15 cellular contexts compared by ENCODE assay signal in genomic region chr10:11578802-11579255, GRCh38. TPM values are rescaled to one million over a fixed set of nuclear protein-coding genes. Genes with fewer than 3 reads are reported as not detected.
DNase-seq lines count a peak whose midpoint lies in the region; ATAC-seq and TF ChIP-seq lines count a peak whose summit lies in the region.
"Had no signal": no experiment of that assay in that cellular context is flagged by ENCODE, and none has a peak within 500 bp of the region (broad histone marks: within the 10 kb centered on the region; RNA-seq: fewer than 3 reads in every experiment).

No MANE protein-coding gene starts in this region.

- peaks cover 3% of the 10 kb centered on the region for H3K36me3 ChIP-seq in endodermal cell (ENCODE audit: control insufficient read depth, insufficient read depth, low read length)
- H3K36me3 ChIP-seq: colonic mucosa had no signal

- H3K27me3 ChIP-seq in endodermal cell (ENCODE audit: control insufficient read depth, insufficient read depth, low read length, poor library complexity, severe bottlenecking): no peaks in the 10 kb centered on the region
- H3K27me3 ChIP-seq: colonic mucosa had no signal

- no peak overlapping the region for H3K4me3 ChIP-seq in endodermal cell (ENCODE audit: low read length)
- H3K4me3 ChIP-seq: colonic mucosa, GM23338 had no signal

- ATAC-seq in GM18502 (IDR thresholded peaks at IDR 0.05; ENCODE audit: poor library complexity, unreplicated experiment) (peak; percentile 54), GM21423 (IDR thresholded peaks at IDR 0.05; ENCODE audit: unreplicated experiment) (peak; percentile 54), HG03575 (IDR thresholded peaks at IDR 0.05; ENCODE audit: extremely low read depth, insufficient number of reproducible peaks, low FRiP score, unreplicated experiment) (peak; percentile 43), HG02588 (IDR thresholded peaks at IDR 0.05; ENCODE audit: unreplicated experiment) (no peak)
- ATAC-seq: GM23338; naive thymus-derived CD4-positive, alpha-beta T cell had no signal

- 94% methylated on average over 2 of the region's 2 CpGs; no CpG with 5 or more reads in 1 of the 2 experiments for WGBS in endodermal cell (ENCODE audit: insufficient coverage in 1 of 2, insufficient read length in 1 of 2), 2 experiments

- peaks cover 19% of the 10 kb centered on the region for H3K4me1 Mint-ChIP-seq in endodermal cell

- no peak overlapping the region for H3K27ac Mint-ChIP-seq in endodermal cell
- H3K27ac Mint-ChIP-seq: GM23338; naive thymus-derived CD4-positive, alpha-beta T cell had no signal

- no peak for TF ChIP-seq CTCF in endodermal cell (conservative IDR thresholded peaks at IDR 0.05)

- H3K4me3 Mint-ChIP-seq in endodermal cell: no peak overlapping the region
- H3K4me3 Mint-ChIP-seq: GM23338; naive thymus-derived CD4-positive, alpha-beta T cell had no signal

- H3K4me1 ChIP-seq in endodermal cell (ENCODE audit: control insufficient read depth, insufficient read depth, low read length): no peaks in the 10 kb centered on the region
- H3K4me1 ChIP-seq: colonic mucosa had no signal

- no peak overlapping the region for H3K27ac ChIP-seq in endodermal cell (ENCODE audit: low read depth, low read length)
- H3K27ac ChIP-seq: colonic mucosa, VCaP had no signal

- DNase-seq in stimulated activated CD4-positive, alpha-beta T cell treated with anti-CD3 and anti-CD28 coated beads, Interleukin-1b, Interleukin-23, amount 100 ng/mL, for 24 hours (ENCODE audit: low read depth in 4 of 4, low spot score in 1 of 4): peak; percentile 16 to 48 (median 30)
- DNase-seq in effector CD8-positive, alpha-beta T cell (lab: John Stamatoyannopoulos, UW): no peak
- no peak for DNase-seq in endodermal cell
- DNase-seq in germinal center (ENCODE audit: low spot score): no peak
- DNase-seq: colonic mucosa, DMS 273 treated with DMSO at 0.1 percent for 48 hours, hypothalamus, NCI-H82 had no signal

- H3K9ac ChIP-seq in endodermal cell (ENCODE audit: extremely low read depth, low read length, poor library complexity, severe bottlenecking): no peak overlapping the region

- no peaks in the 10 kb centered on the region for H3K27me3 Mint-ChIP-seq in endodermal cell (ENCODE audit: insufficient read depth)

- H3K9me3 Mint-ChIP-seq in endodermal cell: peaks cover 4% of the 10 kb centered on the region
- H3K9me3 Mint-ChIP-seq: GM23338; naive thymus-derived CD4-positive, alpha-beta T cell had no signal

- H3K36me3 Mint-ChIP-seq in endodermal cell (ENCODE audit: low read depth): peaks cover 10% of the 10 kb centered on the region
- H3K36me3 Mint-ChIP-seq: naive thymus-derived CD4-positive, alpha-beta T cell had no signal

- H3K9me3 ChIP-seq in endodermal cell (ENCODE audit: control insufficient read depth, low read length): peaks cover 7% of the 10 kb centered on the region
- H3K9me3 ChIP-seq: colonic mucosa had no signal

RNA-seq across cellular contexts. Expression of gene USP6NL, which starts 32.6 kb away (rescaled TPM):
- 10 to 100 TPM; 20.6 to 22.9 TPM for total RNA-seq in endodermal cell
- 34.3 TPM for polyA plus RNA-seq in endodermal cell (2013, experiment 1 of 2)
- polyA plus RNA-seq in endodermal cell (2013, experiment 2 of 2): 32.4 TPM

Comparison
In these comparisons a context has a peak if more than half of its experiments do, and no peak if none do; other contexts are left out.
1. DNase-seq: peak in stimulated activated CD4-positive, alpha-beta T cell treated with anti-CD3 and anti-CD28 coated beads, Interleukin-1b, Interleukin-23, amount 100 ng/mL, for 24 hours (4 of 4); none in effector CD8-positive, alpha-beta T cell (single experiment), endodermal cell (single experiment) and germinal center (single experiment).